ENCODE assay signal across 26 cellular contexts in the genomic region with DNA sequence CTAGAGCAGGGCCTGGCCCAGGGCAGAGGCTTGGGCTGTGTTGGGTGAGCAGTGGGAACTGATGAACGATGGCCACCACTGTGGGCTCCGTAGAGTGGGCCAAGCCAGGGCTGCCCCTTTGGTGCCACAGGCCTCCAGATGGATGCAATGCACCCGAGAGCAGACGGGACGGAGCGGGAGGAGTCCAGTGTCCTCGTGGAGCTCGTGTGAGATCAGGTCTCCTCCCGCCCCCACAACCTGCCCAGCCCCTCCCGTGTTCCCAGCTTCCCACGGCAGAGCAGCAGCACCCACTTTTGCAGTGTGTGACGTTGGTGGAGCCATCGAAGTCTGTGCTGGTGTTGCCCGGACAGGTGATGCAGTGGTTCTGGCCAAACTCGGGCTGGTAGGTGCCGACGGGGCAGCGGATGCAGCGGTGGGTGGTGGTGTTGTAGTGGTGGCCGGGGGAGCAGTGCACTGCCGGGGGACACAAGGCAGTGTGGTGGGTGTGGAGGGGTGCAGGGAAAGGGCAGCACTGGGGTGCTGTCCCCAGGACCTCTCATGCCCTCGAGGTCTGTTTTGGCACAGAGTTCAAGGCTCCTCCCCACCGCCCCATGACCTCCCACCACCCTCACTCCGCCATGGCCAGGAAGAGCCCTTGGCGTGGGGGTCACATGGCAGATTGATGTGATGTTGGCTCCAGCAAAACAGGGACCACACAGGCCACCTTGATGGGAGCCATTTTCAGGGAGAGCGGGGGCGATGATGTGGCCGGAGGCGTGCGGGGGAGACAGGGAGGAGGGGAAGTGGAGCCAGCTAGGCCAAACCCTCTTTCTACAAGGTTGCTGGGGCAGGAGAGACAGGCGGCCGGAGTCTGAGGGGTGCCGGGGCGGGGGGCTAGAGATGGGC.
"Had no signal": no experiment of that assay in that cellular context is flagged by ENCODE, and none has a peak within 500 bp of the region (broad histone marks: within the 10 kb centered on the region; RNA-seq: fewer than 3 reads in every experiment).

No MANE protein-coding gene starts in this region.

- H3K27me3 ChIP-seq: left lung, neural progenitor cell, pancreas, tibial nerve, uterus had no signal

- H3K27ac ChIP-seq: left lung, neural progenitor cell, pancreas, prostate gland, skin epidermis, tibial nerve, uterus had no signal

- ATAC-seq: left colon; left lung; natural killer cell; pancreas; right cardiac atrium; sciatic nerve; stimulated activated effector memory CD8-positive, alpha-beta T cell treated with anti-CD3 and anti-CD28 coated beads, Interleukin-12 subunit alpha, Interleukin-12 subunit beta, amount 100 ng/mL, for 72 hours; stimulated activated naive CD8-positive, alpha-beta T cell treated with anti-CD3 and anti-CD28 coated beads, Interleukin-15, amount 100 ng/mL, for 72 hours had no signal

- FAIRE-seq: keratinocyte, pancreas had no signal

- H3K4me1 ChIP-seq: left lung, pancreas, prostate gland, uterus had no signal

- H3K9me3 ChIP-seq: left lung, pancreas, prostate gland, tibial nerve, uterus had no signal

- H3K9ac ChIP-seq: neural progenitor cell had no signal

- H3K36me3 ChIP-seq: left lung, neural progenitor cell, pancreas, prostate gland, uterus had no signal

- H2AFZ ChIP-seq: neural progenitor cell had no signal

- H3K4me2 ChIP-seq: neural progenitor cell had no signal

- H3K4me3 ChIP-seq: left lung, lung, neural progenitor cell, pancreas, prostate gland, skin epidermis, tibial nerve, uterus had no signal

- DNase-seq: hippocampal formation; left colon; mesendoderm; naive B cell; natural killer cell; nephron progenitor cell; retina; right cardiac atrium; stimulated activated CD4-positive, alpha-beta T cell treated with anti-CD3 and anti-CD28 coated beads, Interleukin-12 subunit alpha, Interleukin-12 subunit beta, amount 100 ng/mL, for 4 hours; stimulated activated CD4-positive, alpha-beta T cell treated with anti-CD3 and anti-CD28 coated beads, Interleukin-15, amount 100 ng/mL, for 24 hours; stimulated activated CD4-positive, alpha-beta T cell treated with anti-CD3 and anti-CD28 coated beads, Interleukin-2, amount 100 ng/mL, for 24 hours; stimulated activated CD4-positive, alpha-beta T cell treated with anti-CD3 and anti-CD28 coated beads, Interleukin-4, amount 100 ng/mL, for 24 hours; stimulated activated naive CD4-positive, alpha-beta T cell treated with Interleukin-2 at 50 U/mL for 16 hours; stimulated activated naive CD8-positive, alpha-beta T cell treated with anti-CD3 and anti-CD28 coated beads, Interleukin-15, amount 100 ng/mL, for 72 hours; substantia nigra; uterus had no signal
